Comparison of ENCODE assay signal across 20 cellular contexts in genomic region chr22:44118645-44119315, GRCh38.
A peak's percentile ranks its signal among the peaks of the same experiment; 100 is the strongest.
DNase-seq lines count a peak whose midpoint lies in the region; ATAC-seq and TF ChIP-seq lines count a peak whose summit lies in the region.
"Had no signal": no experiment of that assay in that cellular context is flagged by ENCODE, and none has a peak within 500 bp of the region (broad histone marks: within the 10 kb centered on the region; RNA-seq: fewer than 3 reads in every experiment).

No MANE protein-coding gene starts in this region.

- TF ChIP-seq CTCF in natural killer cell (IDR thresholded peaks at IDR 0.05): no peak
- peak; percentile 9; the same call in 1 of the 2 replicates for TF ChIP-seq CTCF in WERI-Rb-1 (IDR thresholded peaks at IDR 0.05; ENCODE audit: low read depth, low read length)
- TF ChIP-seq CTCF in upper lobe of right lung (IDR thresholded peaks at IDR 0.05): no peak

- H3K27ac Mint-ChIP-seq in natural killer cell treated with Interleukin-12 subunit alpha and Interleukin-12 subunit beta and Interleukin-15 and Interleukin-18, amount 100 ng/mL, for 72 hours: no peak overlapping the region
- H3K27ac Mint-ChIP-seq in natural killer cell (no peak overlapping the region), memory B cell (peak overlapping the region; percentile 22)
- H3K27ac Mint-ChIP-seq: CD8-positive, alpha-beta T cell had no signal

- H3K4me3 Mint-ChIP-seq in natural killer cell treated with Interleukin-12 subunit alpha and Interleukin-12 subunit beta and Interleukin-15 and Interleukin-18, amount 100 ng/mL, for 72 hours: no peak overlapping the region
- H3K4me3 Mint-ChIP-seq in natural killer cell: no peak overlapping the region
- H3K4me3 Mint-ChIP-seq in memory B cell: no peak overlapping the region
- H3K4me3 Mint-ChIP-seq: CD8-positive, alpha-beta T cell had no signal

- H3K27ac ChIP-seq in WERI-Rb-1 (peak overlapping the region; percentile 30; the same call in 1 of the 2 replicates), upper lobe of right lung (no peak overlapping the region)
- H3K27ac ChIP-seq: BLaER1 treated with 17β-estradiol and CSF1 and Interleukin-3, amounts not matched to agents 10 nM and 100 nM had no signal

- no peaks in the 10 kb centered on the region for H3K36me3 Mint-ChIP-seq in natural killer cell treated with Interleukin-12 subunit alpha and Interleukin-12 subunit beta and Interleukin-15 and Interleukin-18, amount 100 ng/mL, for 72 hours
- H3K36me3 Mint-ChIP-seq in natural killer cell (no peaks in the 10 kb centered on the region), memory B cell (peaks cover 32% of the 10 kb centered on the region)

- H3K4me1 Mint-ChIP-seq in natural killer cell treated with Interleukin-12 subunit alpha and Interleukin-12 subunit beta and Interleukin-15 and Interleukin-18, amount 100 ng/mL, for 72 hours (ENCODE audit: low read depth in 2 of 2): peaks cover 0 to 3% of the 10 kb centered on the region in 2 donors
- H3K4me1 Mint-ChIP-seq in natural killer cell (no peaks in the 10 kb centered on the region), memory B cell (peaks cover 13% of the 10 kb centered on the region)

- H3K4me1 ChIP-seq in upper lobe of right lung: no peaks in the 10 kb centered on the region

- intact Hi-C loops in natural killer cell (cut with micrococcal nuclease) (no loop called here), upper lobe of right lung (cut with DNase I) (no loop called here)

- peaks cover 0 to 3% of the 10 kb centered on the region in 2 donors for H3K27me3 Mint-ChIP-seq in natural killer cell treated with Interleukin-12 subunit alpha and Interleukin-12 subunit beta and Interleukin-15 and Interleukin-18, amount 100 ng/mL, for 72 hours
- H3K27me3 Mint-ChIP-seq in natural killer cell (ENCODE audit: low read depth in 2 of 2) (no peaks in the 10 kb centered on the region), memory B cell (no peaks in the 10 kb centered on the region)

- peak; percentile 32 to 43 for ATAC-seq in natural killer cell treated with Interleukin-12 subunit alpha and Interleukin-12 subunit beta and Interleukin-15 and Interleukin-18, amount 100 ng/mL, for 72 hours
- ATAC-seq in natural killer cell: no peak
- ATAC-seq in memory B cell (ENCODE audit: low read depth): no peak
- ATAC-seq in upper lobe of right lung: peak; percentile 28
- ATAC-seq in GM19324 (IDR thresholded peaks at IDR 0.05; ENCODE audit: low FRiP score, unreplicated experiment): no peak
- ATAC-seq: CD8-positive, alpha-beta T cell had no signal

- H3K4me3 ChIP-seq in WERI-Rb-1 (ENCODE audit: low read depth, low read length): no peak overlapping the region
- no peak overlapping the region for H3K4me3 ChIP-seq in upper lobe of right lung
- H3K4me3 ChIP-seq: BLaER1 treated with 17β-estradiol and CSF1 and Interleukin-3, amounts not matched to agents 10 nM and 100 nM had no signal

- H3K36me3 ChIP-seq in WERI-Rb-1: no peaks in the 10 kb centered on the region
- H3K36me3 ChIP-seq in upper lobe of right lung: peaks cover 8% of the 10 kb centered on the region

- DNase-seq in natural killer cell treated with Interleukin-12 subunit alpha and Interleukin-12 subunit beta and Interleukin-15 and Interleukin-18, amount 100 ng/mL, for 72 hours (ENCODE audit: low spot score): no peak
- no peak for DNase-seq in natural killer cell
- peak; percentile 73 for DNase-seq in WERI-Rb-1
- no peak for DNase-seq in memory B cell (ENCODE audit: low spot score in 2 of 2)
- peak; percentile 56 for DNase-seq in upper lobe of right lung
- DNase-seq in NCI-H128 (lab: John Stamatoyannopoulos, UW; ENCODE audit: unreplicated experiment): no peak
- no peak for DNase-seq in 8988T
- DNase-seq: Calu3; CD8-positive, alpha-beta T cell; GF-D8; GOT3; KG1; MV-4-11; NCI-H1930; NCI-H2171; NCI-H69; NK-92 treated with Interleukin-12 subunit alpha and Interleukin-12 subunit beta, amount 100 ng/mL, for 24 hours; SHP77 treated with DMSO at 0.1 percent for 48 hours had no signal

- peaks cover 3% of the 10 kb centered on the region for H3K9me3 ChIP-seq in WERI-Rb-1 (ENCODE audit: severe bottlenecking)
- no peaks in the 10 kb centered on the region for H3K9me3 ChIP-seq in upper lobe of right lung

- H3K27me3 ChIP-seq in WERI-Rb-1 (ENCODE audit: insufficient read depth, low read depth, severe bottlenecking) (no peaks in the 10 kb centered on the region), upper lobe of right lung (no peaks in the 10 kb centered on the region)
- H3K27me3 ChIP-seq: BLaER1 treated with 17β-estradiol and CSF1 and Interleukin-3, amounts not matched to agents 10 nM and 100 nM had no signal

- no peaks in the 10 kb centered on the region for H3K9me3 Mint-ChIP-seq in natural killer cell treated with Interleukin-12 subunit alpha and Interleukin-12 subunit beta and Interleukin-15 and Interleukin-18, amount 100 ng/mL, for 72 hours
- H3K9me3 Mint-ChIP-seq in natural killer cell: no peaks in the 10 kb centered on the region
- no peaks in the 10 kb centered on the region for H3K9me3 Mint-ChIP-seq in memory B cell
- H3K9me3 Mint-ChIP-seq: CD8-positive, alpha-beta T cell had no signal

Comparison
In these comparisons a context has a peak if more than half of its experiments do, and no peak if none do; other contexts are left out.
1. ATAC-seq: peak in natural killer cell treated with Interleukin-12 subunit alpha and Interleukin-12 subunit beta and Interleukin-15 and Interleukin-18, amount 100 ng/mL, for 72 hours (2 of 2) and upper lobe of right lung (single experiment); none in natural killer cell (0 of 3), memory B cell (single experiment) and GM19324 (single experiment).
2. DNase-seq: peak in WERI-Rb-1 (single experiment) and upper lobe of right lung (single experiment); none in natural killer cell treated with Interleukin-12 subunit alpha and Interleukin-12 subunit beta and Interleukin-15 and Interleukin-18, amount 100 ng/mL, for 72 hours (single experiment), natural killer cell (single experiment), memory B cell (0 of 2), NCI-H128 (single experiment) and 8988T (single experiment).